In the genomic region with DNA sequence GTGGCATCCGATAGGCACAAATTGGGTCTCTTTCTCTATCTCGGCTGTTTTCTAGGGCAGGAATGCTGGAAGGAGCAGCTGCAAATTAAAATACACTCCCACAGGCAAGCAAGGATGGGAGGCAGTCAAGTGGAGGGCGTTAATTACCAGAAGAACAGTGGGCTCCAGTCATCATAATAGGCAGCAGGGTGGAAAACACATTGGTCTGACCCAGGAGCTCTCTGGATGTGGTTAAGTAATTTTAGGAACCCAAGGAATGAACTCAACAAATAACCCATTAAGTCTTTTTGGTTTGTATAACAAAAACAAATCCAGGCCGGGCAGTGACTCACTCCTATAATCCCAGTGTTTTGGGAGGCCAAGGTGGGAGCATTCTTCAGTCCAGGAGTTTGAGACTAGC, we compare ENCODE assay signal across 31 cellular contexts. TPM values are rescaled to one million over a fixed set of nuclear protein-coding genes. Genes with fewer than 3 reads are reported as not detected.
"Had no signal": no experiment of that assay in that cellular context is flagged by ENCODE, and none has a peak within 500 bp of the region (broad histone marks: within the 10 kb centered on the region; RNA-seq: fewer than 3 reads in every experiment).

No MANE protein-coding gene starts in this region.

- H3K9me3 ChIP-seq: esophagus muscularis mucosa, gastrocnemius medialis, heart right ventricle, prostate gland, right lobe of liver, spleen, testis, upper lobe of right lung, vagina had no signal

- H3K36me3 ChIP-seq: esophagus muscularis mucosa, gastrocnemius medialis, heart right ventricle, prostate gland, right lobe of liver, spleen, tibial nerve, upper lobe of right lung, vagina had no signal

- H2AFZ ChIP-seq: parathyroid adenoma had no signal

- H3K4me3 ChIP-seq: coronary artery, dorsolateral prefrontal cortex, esophagus muscularis mucosa, gastrocnemius medialis, heart right ventricle, lung, prostate gland, right lobe of liver, spleen, testis, tibial nerve, upper lobe of right lung, vagina had no signal

- H3K4me1 ChIP-seq: gastrocnemius medialis, parathyroid adenoma, prostate gland, right lobe of liver, testis, upper lobe of right lung had no signal

- H3K9ac ChIP-seq: parathyroid adenoma had no signal

- DNase-seq: dorsolateral prefrontal cortex; effector memory CD4-positive, alpha-beta T cell; gastrocnemius medialis; heart right ventricle; hypothalamus; islet precursor cell; left ventricle myocardium superior; mesendoderm; naive B cell; nephron progenitor cell; retina; right lobe of liver; spleen; stimulated activated CD4-positive, alpha-beta T cell treated with anti-CD3 and anti-CD28 coated beads, Interleukin-15, amount 100 ng/mL, for 24 hours; stimulated activated CD4-positive, alpha-beta T cell treated with anti-CD3 and anti-CD28 coated beads, Interleukin-1b, Interleukin-23, amount 100 ng/mL, for 48 hours; stimulated activated CD4-positive, alpha-beta T cell treated with anti-CD3 and anti-CD28 coated beads, Interleukin-4, amount 100 ng/mL, for 24 hours; testis; upper lobe of right lung had no signal

- ATAC-seq: gastrocnemius medialis; heart right ventricle; left ventricle myocardium superior; right lobe of liver; stimulated activated memory B cell treated with anti-CD40 and anti-IgM and Interleukin-4, amounts not matched to agents 10 μg/mL and 1 μg/mL and 100 μg/mL, for 72 hours; upper lobe of right lung had no signal

- H3K27ac ChIP-seq: coronary artery, dorsolateral prefrontal cortex, epithelial cell of prostate, esophagus muscularis mucosa, gastrocnemius medialis, heart right ventricle, parathyroid adenoma, prostate gland, right lobe of liver, spleen, testis, tibial nerve, upper lobe of right lung, vagina had no signal

- H3K27me3 ChIP-seq: testis, vagina had no signal

- H3K79me2 ChIP-seq: parathyroid adenoma had no signal

RNA-seq across cellular contexts. Expression of a gene that starts 7.8 kb away (rescaled TPM):
- total RNA-seq: fibroblast of villous mesenchyme, gastrocnemius medialis, left ventricle myocardium superior, right lobe of liver, vagina had no signal
- polyA plus RNA-seq: heart right ventricle had no signal

RNA-seq across cellular contexts. Expression of a gene that starts 8.1 kb away (rescaled TPM):
- total RNA-seq: dorsolateral prefrontal cortex, esophagus muscularis mucosa, fibroblast of villous mesenchyme, gastrocnemius medialis, heart right ventricle, left ventricle myocardium superior, lung, omental fat pad, prostate gland, right lobe of liver, skeletal muscle tissue, subcutaneous adipose tissue, tibial nerve, upper lobe of right lung, vagina had no signal
- polyA plus RNA-seq: heart right ventricle, lung had no signal
